Comparison of ENCODE assay signal across 21 cellular contexts in genomic region chr12:116026346-116026745, GRCh38.
DNase-seq lines count a peak whose midpoint lies in the region; ATAC-seq and TF ChIP-seq lines count a peak whose summit lies in the region.
"Had no signal": no experiment of that assay in that cellular context is flagged by ENCODE, and none has a peak within 500 bp of the region (broad histone marks: within the 10 kb centered on the region; RNA-seq: fewer than 3 reads in every experiment).

No MANE protein-coding gene starts in this region.

- H3K27ac Mint-ChIP-seq in natural killer cell treated with Interleukin-12 subunit alpha and Interleukin-12 subunit beta and Interleukin-15 and Interleukin-18, amount 100 ng/mL, for 72 hours: peak overlapping the region; percentile 40 to 49
- no peak overlapping the region for H3K27ac Mint-ChIP-seq in natural killer cell
- peak overlapping the region; percentile 31 for H3K27ac Mint-ChIP-seq in activated T-helper 17 cell treated with anti-CD3 and anti-CD28 coated beads, Interleukin-2, amount 50 U/mL, for 72 hours
- H3K27ac Mint-ChIP-seq in stimulated activated memory B cell treated with anti-CD40 and anti-IgM and Interleukin-4, amounts not matched to agents 10 μg/mL and 1 μg/mL and 100 μg/mL, for 72 hours: peak overlapping the region; percentile 41
- H3K27ac Mint-ChIP-seq in CD8-positive, alpha-beta T cell: no peak overlapping the region
- H3K27ac Mint-ChIP-seq: GM23338 had no signal

- no peak for TF ChIP-seq CTCF in natural killer cell (IDR thresholded peaks at IDR 0.05)
- no peak for TF ChIP-seq CTCF in CD8-positive, alpha-beta T cell (IDR thresholded peaks at IDR 0.05)

- H3K4me3 ChIP-seq in CD8-positive, alpha-beta T cell (ENCODE audit: low read depth, low read length): no peak overlapping the region
- H3K4me3 ChIP-seq: GM23338, HAP-1, K562, MG63 had no signal

- no peaks in the 10 kb centered on the region for H3K9me3 Mint-ChIP-seq in natural killer cell treated with Interleukin-12 subunit alpha and Interleukin-12 subunit beta and Interleukin-15 and Interleukin-18, amount 100 ng/mL, for 72 hours
- no peaks in the 10 kb centered on the region for H3K9me3 Mint-ChIP-seq in natural killer cell
- no peaks in the 10 kb centered on the region for H3K9me3 Mint-ChIP-seq in activated T-helper 17 cell treated with anti-CD3 and anti-CD28 coated beads, Interleukin-2, amount 50 U/mL, for 72 hours
- H3K9me3 Mint-ChIP-seq in stimulated activated memory B cell treated with anti-CD40 and anti-IgM and Interleukin-4, amounts not matched to agents 10 μg/mL and 1 μg/mL and 100 μg/mL, for 72 hours: peaks cover 1% of the 10 kb centered on the region
- H3K9me3 Mint-ChIP-seq in CD8-positive, alpha-beta T cell: no peaks in the 10 kb centered on the region
- H3K9me3 Mint-ChIP-seq: GM23338 had no signal

- POLR2A ChIA-PET in CD8-positive, alpha-beta T cell (lab: Charles Lee): no interaction called here

- CTCF ChIA-PET in CD8-positive, alpha-beta T cell (lab: Charles Lee): no interaction called here

- no peaks in the 10 kb centered on the region for H3K4me1 ChIP-seq in CD8-positive, alpha-beta T cell (ENCODE audit: insufficient read depth, low read length)
- H3K4me1 ChIP-seq: BE2C, HAP-1 had no signal

- no peak for ATAC-seq in natural killer cell treated with Interleukin-12 subunit alpha and Interleukin-12 subunit beta and Interleukin-15 and Interleukin-18, amount 100 ng/mL, for 72 hours
- no peak for ATAC-seq in natural killer cell
- no peak for ATAC-seq in activated T-helper 17 cell treated with anti-CD3 and anti-CD28 coated beads, Interleukin-2, amount 50 U/mL, for 72 hours (replicated peaks)
- ATAC-seq in stimulated activated memory B cell treated with anti-CD40 and anti-IgM and Interleukin-4, amounts not matched to agents 10 μg/mL and 1 μg/mL and 100 μg/mL, for 72 hours: no peak
- no peak for ATAC-seq in CD8-positive, alpha-beta T cell
- ATAC-seq: HepG2, K562, SK-N-SH treated with all-trans-retinoic acid at 6 μM for 48 hours had no signal

- H3K4me3 Mint-ChIP-seq in natural killer cell treated with Interleukin-12 subunit alpha and Interleukin-12 subunit beta and Interleukin-15 and Interleukin-18, amount 100 ng/mL, for 72 hours: no peak overlapping the region
- H3K4me3 Mint-ChIP-seq in natural killer cell: no peak overlapping the region
- no peak overlapping the region for H3K4me3 Mint-ChIP-seq in activated T-helper 17 cell treated with anti-CD3 and anti-CD28 coated beads, Interleukin-2, amount 50 U/mL, for 72 hours
- no peak overlapping the region for H3K4me3 Mint-ChIP-seq in stimulated activated memory B cell treated with anti-CD40 and anti-IgM and Interleukin-4, amounts not matched to agents 10 μg/mL and 1 μg/mL and 100 μg/mL, for 72 hours
- no peak overlapping the region for H3K4me3 Mint-ChIP-seq in CD8-positive, alpha-beta T cell
- H3K4me3 Mint-ChIP-seq: GM23338 had no signal

- intact Hi-C loops in natural killer cell (cut with micrococcal nuclease): no loop called here
- intact Hi-C loops in CD8-positive, alpha-beta T cell (cut with DNase I, micrococcal nuclease): no loop called here

- no peak overlapping the region for H3K27ac ChIP-seq in CD8-positive, alpha-beta T cell (ENCODE audit: low read depth, low read length)
- H3K27ac ChIP-seq: HL-60 had no signal

- DNase-seq in natural killer cell treated with Interleukin-12 subunit alpha and Interleukin-12 subunit beta and Interleukin-15 and Interleukin-18, amount 100 ng/mL, for 72 hours (ENCODE audit: low spot score): no peak
- no peak for DNase-seq in natural killer cell
- no peak for DNase-seq in NOMO-1 treated with dmso at 0.1 percent for 144 hours (lab: John Stamatoyannopoulos, UW; ENCODE audit: unreplicated experiment)
- DNase-seq in activated CD8-positive, alpha-beta memory T cell treated with anti-CD3 and anti-CD28 coated beads, Interleukin-2, amount 50 U/mL, for 48 hours: no peak
- no peak for DNase-seq in CD8-positive, alpha-beta T cell
- DNase-seq: BE2C, COR-L47, DMS79, MG63, NCI-H1417, NCI-H187, NCI-H446, NCI-H526 treated with DMSO at 0.1 percent for 48 hours had no signal

- H3K4me1 Mint-ChIP-seq in natural killer cell treated with Interleukin-12 subunit alpha and Interleukin-12 subunit beta and Interleukin-15 and Interleukin-18, amount 100 ng/mL, for 72 hours (ENCODE audit: low read depth in 2 of 2): peaks cover 31 to 38% of the 10 kb centered on the region in 2 donors
- peaks cover 24 to 36% of the 10 kb centered on the region in 2 donors for H3K4me1 Mint-ChIP-seq in natural killer cell
- peaks cover 19% of the 10 kb centered on the region for H3K4me1 Mint-ChIP-seq in activated T-helper 17 cell treated with anti-CD3 and anti-CD28 coated beads, Interleukin-2, amount 50 U/mL, for 72 hours
- peaks cover 51% of the 10 kb centered on the region for H3K4me1 Mint-ChIP-seq in stimulated activated memory B cell treated with anti-CD40 and anti-IgM and Interleukin-4, amounts not matched to agents 10 μg/mL and 1 μg/mL and 100 μg/mL, for 72 hours
- H3K4me1 Mint-ChIP-seq in CD8-positive, alpha-beta T cell (ENCODE audit: low read depth): peaks cover 34% of the 10 kb centered on the region

- no peaks in the 10 kb centered on the region for H3K9me3 ChIP-seq in CD8-positive, alpha-beta T cell (ENCODE audit: low read length)
- H3K9me3 ChIP-seq: BE2C, MG63 had no signal

- H3K36me3 ChIP-seq in CD8-positive, alpha-beta T cell (ENCODE audit: insufficient read depth, low read length): no peaks in the 10 kb centered on the region
- H3K36me3 ChIP-seq: BE2C, HAP-1, MG63 had no signal

- no peaks in the 10 kb centered on the region for H3K27me3 ChIP-seq in CD8-positive, alpha-beta T cell (ENCODE audit: insufficient read depth, low read length)
- H3K27me3 ChIP-seq: BE2C, MG63 had no signal

- H3K27me3 Mint-ChIP-seq in natural killer cell treated with Interleukin-12 subunit alpha and Interleukin-12 subunit beta and Interleukin-15 and Interleukin-18, amount 100 ng/mL, for 72 hours: no peaks in the 10 kb centered on the region
- no peaks in the 10 kb centered on the region for H3K27me3 Mint-ChIP-seq in natural killer cell (ENCODE audit: low read depth in 2 of 2)
- no peaks in the 10 kb centered on the region for H3K27me3 Mint-ChIP-seq in activated T-helper 17 cell treated with anti-CD3 and anti-CD28 coated beads, Interleukin-2, amount 50 U/mL, for 72 hours
- no peaks in the 10 kb centered on the region for H3K27me3 Mint-ChIP-seq in stimulated activated memory B cell treated with anti-CD40 and anti-IgM and Interleukin-4, amounts not matched to agents 10 μg/mL and 1 μg/mL and 100 μg/mL, for 72 hours
- H3K27me3 Mint-ChIP-seq in CD8-positive, alpha-beta T cell (ENCODE audit: low read depth): no peaks in the 10 kb centered on the region

- no peaks in the 10 kb centered on the region for H3K36me3 Mint-ChIP-seq in natural killer cell treated with Interleukin-12 subunit alpha and Interleukin-12 subunit beta and Interleukin-15 and Interleukin-18, amount 100 ng/mL, for 72 hours
- H3K36me3 Mint-ChIP-seq in natural killer cell: no peaks in the 10 kb centered on the region
- H3K36me3 Mint-ChIP-seq in activated T-helper 17 cell treated with anti-CD3 and anti-CD28 coated beads, Interleukin-2, amount 50 U/mL, for 72 hours (ENCODE audit: low read depth): no peaks in the 10 kb centered on the region
- H3K36me3 Mint-ChIP-seq in stimulated activated memory B cell treated with anti-CD40 and anti-IgM and Interleukin-4, amounts not matched to agents 10 μg/mL and 1 μg/mL and 100 μg/mL, for 72 hours: peaks cover 17% of the 10 kb centered on the region
- H3K36me3 Mint-ChIP-seq in CD8-positive, alpha-beta T cell: peaks cover 4% of the 10 kb centered on the region

Comparison
In these comparisons a context has a peak if more than half of its experiments do, and no peak if none do; other contexts are left out.
1. H3K27ac Mint-ChIP-seq: peak in natural killer cell treated with Interleukin-12 subunit alpha and Interleukin-12 subunit beta and Interleukin-15 and Interleukin-18, amount 100 ng/mL, for 72 hours (2 of 2), activated T-helper 17 cell treated with anti-CD3 and anti-CD28 coated beads, Interleukin-2, amount 50 U/mL, for 72 hours (single experiment) and stimulated activated memory B cell treated with anti-CD40 and anti-IgM and Interleukin-4, amounts not matched to agents 10 μg/mL and 1 μg/mL and 100 μg/mL, for 72 hours (single experiment); none in natural killer cell (0 of 2) and CD8-positive, alpha-beta T cell (single experiment).